In genomic region chr16:4847774-4848587, GRCh38 we compare ENCODE assay signal across 8 cellular contexts. TPM values are rescaled to one million over a fixed set of nuclear protein-coding genes. Genes with fewer than 3 reads are reported as not detected.
A peak's percentile ranks its signal among the peaks of the same experiment; 100 is the strongest.
DNase-seq lines count a peak whose midpoint lies in the region; ATAC-seq, FAIRE-seq and TF ChIP-seq lines count a peak whose summit lies in the region.

No MANE protein-coding gene starts in this region.

- peak overlapping the region; percentile 51 for H3K27ac Mint-ChIP-seq in activated naive CD8-positive, alpha-beta T cell treated with anti-CD3 and anti-CD28 coated beads for 36 hours

- H3K4me3 ChIP-seq in heart right ventricle: peak overlapping the region; percentile 80 to 100 (median 96)
- peak overlapping the region; percentile 98 for H3K4me3 ChIP-seq in psoas muscle

- H3K27ac ChIP-seq in heart right ventricle (peak overlapping the region; percentile 49 to 99 (median 96)), psoas muscle (peak overlapping the region; percentile 99)

- H3K4me3 Mint-ChIP-seq in activated naive CD8-positive, alpha-beta T cell treated with anti-CD3 and anti-CD28 coated beads for 36 hours: peak overlapping the region; percentile 82

- ATAC-seq in GM18861 (IDR thresholded peaks at IDR 0.05; ENCODE audit: unreplicated experiment) (peak; percentile 8), HG03066 (IDR thresholded peaks at IDR 0.05; ENCODE audit: low read depth, unreplicated experiment) (peak; percentile 5), heart right ventricle (peak in 6 of 8 donors; percentile 10 to 37 (median 21)), psoas muscle (peak; percentile 6 to 35 (median 23))

- DNase-seq in AG08395 (ENCODE audit: low spot score): peak; percentile 48
- DNase-seq in RCC 7860 (ENCODE audit: low spot score): peak; percentile 39
- DNase-seq in activated naive CD8-positive, alpha-beta T cell treated with anti-CD3 and anti-CD28 coated beads for 36 hours: peak; percentile 49
- DNase-seq in heart right ventricle: peak; percentile 57 to 61
- DNase-seq in psoas muscle: peak; percentile 70 to 82
- DNase-seq in DMS153 (lab: John Stamatoyannopoulos, UW): no peak

- no peaks in the 10 kb centered on the region for H3K9me3 ChIP-seq in heart right ventricle
- no peaks in the 10 kb centered on the region for H3K9me3 ChIP-seq in psoas muscle

- H3K36me3 ChIP-seq in heart right ventricle: peaks cover 0 to 42% (median 20%) of the 10 kb centered on the region in 9 donors
- peaks cover 4 to 35% of the 10 kb centered on the region in 2 donors for H3K36me3 ChIP-seq in psoas muscle (ENCODE audit: insufficient read depth in 1 of 2, low read depth in 1 of 2)

- TF ChIP-seq CTCF in heart right ventricle (IDR thresholded peaks at IDR 0.05) (peak in 2 of 9 donors; percentile 8 to 9), psoas muscle (IDR thresholded peaks at IDR 0.05) (no peak)

- FAIRE-seq in RCC 7860 (lab: Jason Lieb, UNC): no peak

- H3K4me1 Mint-ChIP-seq in activated naive CD8-positive, alpha-beta T cell treated with anti-CD3 and anti-CD28 coated beads for 36 hours: peaks cover 55% of the 10 kb centered on the region

- intact Hi-C loops in heart right ventricle (cut with DNase I): loop anchor here in 5 of 10 donors (2.0 to 5.0 kb wide), 5 partner anchors 41 to 109 kb away; partner anchors contain the start of genes SEC14L5 (in 4 of the 5), ROGDI (in 3 of the 5) and PPL (in 1 of the 5)
- intact Hi-C loops in psoas muscle (cut with DNase I): loop anchor here (5.0 to 10.0 kb wide), 2 partner anchors 83 to 109 kb away; partner anchors contain the start of genes SEC14L5 (in 1 of the 2) and ZNF500 (in 1 of the 2)

- H3K27me3 Mint-ChIP-seq in activated naive CD8-positive, alpha-beta T cell treated with anti-CD3 and anti-CD28 coated beads for 36 hours: no peaks in the 10 kb centered on the region

- no peaks in the 10 kb centered on the region for H3K9me3 Mint-ChIP-seq in activated naive CD8-positive, alpha-beta T cell treated with anti-CD3 and anti-CD28 coated beads for 36 hours

- H3K27me3 ChIP-seq in heart right ventricle (no peaks in the 10 kb centered on the region), psoas muscle (ENCODE audit: insufficient read depth in 3 of 3, low read length in 2 of 3) (no peaks in the 10 kb centered on the region)

- H3K36me3 Mint-ChIP-seq in activated naive CD8-positive, alpha-beta T cell treated with anti-CD3 and anti-CD28 coated beads for 36 hours: peaks cover 16% of the 10 kb centered on the region

- 0% methylated on average over 83 of the region's 83 CpGs for WGBS in heart right ventricle, 2 donors
- WGBS in psoas muscle, 3 donors: 0 to 1% (median 1%) methylated on average over 68 to 83 of the region's 83 CpGs

- H3K4me1 ChIP-seq in heart right ventricle (peaks cover 19 to 74% (median 65%) of the 10 kb centered on the region in 9 donors), psoas muscle (peaks cover 63% of the 10 kb centered on the region)

RNA-seq across cellular contexts. Expression of gene UBN1, which starts 0.7 kb away (rescaled TPM):
- total RNA-seq in activated naive CD8-positive, alpha-beta T cell treated with anti-CD3 and anti-CD28 coated beads for 36 hours: 10 to 100 TPM; 30.1 to 30.7 TPM
- total RNA-seq in heart right ventricle (10 to 100 TPM; 28.1 to 56.9 (median 31.1) TPM), psoas muscle (10 to 100 TPM; 25.5 to 33.3 (median 28.0) TPM)
- polyA plus RNA-seq in heart right ventricle (10 to 100 TPM; 11.3 to 16.5 TPM), psoas muscle (10 to 100 TPM in 2 of 3 donors, 1 to 10 TPM in 1; 9.1 to 27.8 (median 11.7) TPM)

RNA-seq across cellular contexts. Expression of gene GLYR1, which starts 0.9 kb away (rescaled TPM):
- total RNA-seq in activated naive CD8-positive, alpha-beta T cell treated with anti-CD3 and anti-CD28 coated beads for 36 hours: 10 to 100 TPM; 89.4 to 90.0 TPM
- total RNA-seq in heart right ventricle (100 to 1,000 TPM in 1 of 10 donors, 10 to 100 TPM in 9; 70.9 to 105 (median 75.1) TPM), psoas muscle (10 to 100 TPM; 53.3 to 74.1 (median 66.8) TPM)
- polyA plus RNA-seq in heart right ventricle (10 to 100 TPM; 36.5 to 56.3 TPM), psoas muscle (10 to 100 TPM; 28.6 to 64.5 (median 32.3) TPM)

RNA-seq across cellular contexts. Expression of gene ROGDI, which starts 45.5 kb away (rescaled TPM):
- 1 to 10 TPM; 3.0 to 3.2 TPM for total RNA-seq in activated naive CD8-positive, alpha-beta T cell treated with anti-CD3 and anti-CD28 coated beads for 36 hours
- total RNA-seq in heart right ventricle (100 to 1,000 TPM in 4 of 10 donors, 10 to 100 TPM in 6; 77.6 to 123 (median 96.9) TPM), psoas muscle (10 to 100 TPM; 14.2 to 44.0 (median 21.9) TPM)
- polyA plus RNA-seq in heart right ventricle (100 to 1,000 TPM in 1 of 2 donors, 10 to 100 TPM in 1; 44.1 to 148 TPM), psoas muscle (10 to 100 TPM; 13.2 to 33.7 (median 17.3) TPM)

RNA-seq across cellular contexts. Expression of gene SMIM22, which starts 52.8 kb away (rescaled TPM):
- not detected for total RNA-seq in activated naive CD8-positive, alpha-beta T cell treated with anti-CD3 and anti-CD28 coated beads for 36 hours
- total RNA-seq in heart right ventricle (not detected), psoas muscle (not detected)
- polyA plus RNA-seq in heart right ventricle (under 1 TPM in 1 of 2 donors, not detected in 1; 0.73 TPM), psoas muscle (under 1 TPM in 1 of 3 donors, not detected in 2; 0.32 TPM)

RNA-seq across cellular contexts. Expression of gene SEPTIN12, which starts 59.8 kb away (rescaled TPM):
- total RNA-seq in activated naive CD8-positive, alpha-beta T cell treated with anti-CD3 and anti-CD28 coated beads for 36 hours: not detected
- total RNA-seq in heart right ventricle (1 to 10 TPM in 1 of 10 donors, not detected in 9; 1.3 TPM), psoas muscle (not detected)
- polyA plus RNA-seq in heart right ventricle (not detected), psoas muscle (under 1 TPM in 1 of 3 donors, not detected in 2; 0.41 TPM)
